26 cellular contexts compared by ENCODE assay signal in the genomic region with DNA sequence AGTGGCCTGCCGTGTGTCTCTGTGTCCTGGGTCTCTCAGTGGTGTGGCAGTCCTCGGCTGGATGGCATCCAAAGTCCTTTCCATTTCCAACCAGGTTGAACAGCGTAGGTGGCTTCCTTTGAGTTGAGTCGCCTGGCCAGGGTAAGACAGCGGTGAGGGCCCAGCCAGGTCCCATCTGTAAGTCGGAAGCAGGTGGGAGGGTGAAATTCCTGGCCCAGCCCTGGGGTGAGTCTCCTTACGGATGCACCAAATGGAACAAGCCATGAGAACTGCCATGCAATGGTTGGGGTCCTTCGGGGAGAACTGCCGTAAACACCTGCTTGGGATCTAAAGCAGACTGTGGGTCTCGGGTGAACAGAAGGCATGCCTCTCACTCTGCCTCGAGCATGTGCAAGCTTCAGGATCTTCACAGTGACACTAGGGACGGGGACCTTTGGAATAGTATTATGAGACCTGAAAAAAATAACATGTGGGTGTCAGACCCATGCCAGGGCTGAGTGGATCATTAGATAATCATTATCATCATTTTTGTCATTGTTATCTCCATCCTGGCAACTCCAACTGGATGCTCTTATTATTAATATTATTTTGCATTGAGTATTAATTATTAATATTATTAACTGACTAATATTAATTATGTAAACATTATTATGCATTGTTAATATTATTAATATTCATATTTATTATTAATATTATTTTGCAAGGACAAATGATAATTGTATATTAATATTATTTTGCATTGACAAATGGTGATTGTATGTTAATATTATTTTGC. TPM values are rescaled to one million over a fixed set of nuclear protein-coding genes. Genes with fewer than 3 reads are reported as not detected.
DNase-seq lines count a peak whose midpoint lies in the region; FAIRE-seq and TF ChIP-seq lines count a peak whose summit lies in the region.
"Had no signal": no experiment of that assay in that cellular context is flagged by ENCODE, and none has a peak within 500 bp of the region (broad histone marks: within the 10 kb centered on the region; RNA-seq: fewer than 3 reads in every experiment).

No MANE protein-coding gene starts in this region.

- H3T11ph ChIP-seq in H9 (ENCODE audit: low read length): no peak overlapping the region

- no peaks in the 10 kb centered on the region for H3K27me3 ChIP-seq in H9 (ENCODE audit: insufficient read depth, low read length)
- H3K27me3 ChIP-seq in spleen (replicated peaks in 1 of 7): peaks cover 0 to 4% (median 0%) of the 10 kb centered on the region in 7 donors
- H3K27me3 ChIP-seq: BLaER1, MG63 had no signal

- H2BK120ac ChIP-seq in H9 (ENCODE audit: low read depth, low read length, poor library complexity, severe bottlenecking): no peak overlapping the region

- no peaks in the 10 kb centered on the region for H3K79me1 ChIP-seq in H9 (ENCODE audit: insufficient read depth, low read depth, low read length, poor library complexity, severe bottlenecking)

- H3K18ac ChIP-seq in H9 (ENCODE audit: insufficient read length, low read depth, low read length): no peak overlapping the region

- H2BK5ac ChIP-seq in H9 (ENCODE audit: insufficient read length, low read length): no peak overlapping the region

- TF ChIP-seq CTCF in H9 (conservative IDR thresholded peaks at IDR 0.05) (no peak), spleen (IDR thresholded peaks at IDR 0.05 in 8 of 11, conservative IDR thresholded peaks at IDR 0.05 in 3 of 11) (no peak)

- no peak overlapping the region for H2BK20ac ChIP-seq in H9 (ENCODE audit: low read depth, low read length, poor library complexity, severe bottlenecking)

- DNase-seq in H9: no peak
- no peak for DNase-seq in frontal cortex (ENCODE audit: low spot score in 2 of 2)
- peak; percentile 39 for DNase-seq in spleen
- no peak for DNase-seq in NOMO-1 treated with dmso at 0.1 percent for 144 hours (lab: John Stamatoyannopoulos, UW; ENCODE audit: unreplicated experiment)
- no peak for DNase-seq in stimulated activated CD4-positive, alpha-beta T cell treated with anti-CD3 and anti-CD28 coated beads, Interleukin-15, amount 100 ng/mL, for 24 hours
- no peak for DNase-seq in DMS53 (lab: John Stamatoyannopoulos, UW)
- DNase-seq: ACHN; CD4-positive, alpha-beta T cell; COR-L47; DMS 273 treated with DMSO at 0.1 percent for 48 hours; DND-41; MG63; NCI-H1417; NCI-H187 treated with DMSO at 0.1 percent for 48 hours; NCI-H2107; NCI-H2227 treated with DMSO at 0.1 percent for 48 hours; NCI-H510A; NCI-H748 treated with DMSO at 0.1 percent for 48 hours; OCI-M1; SHP77 had no signal

- H3K4me1 ChIP-seq in H9 (ENCODE audit: insufficient read depth, low read length) (no peaks in the 10 kb centered on the region; the same call in 1 of the 2 replicates), spleen (peaks cover 0 to 21% (median 5%) of the 10 kb centered on the region in 6 donors)

- H3K23me2 ChIP-seq in H9 (ENCODE audit: insufficient read length, low read depth, low read length, poor library complexity, severe bottlenecking): peaks cover 3% of the 10 kb centered on the region

- no peak overlapping the region for H3K4me3 Mint-ChIP-seq in H9
- H3K4me3 Mint-ChIP-seq: CD4-positive, alpha-beta T cell had no signal

- peaks cover 8 to 16% of the 10 kb centered on the region in 2 experiments for H3K4me1 Mint-ChIP-seq in H9

- H3K27ac ChIP-seq in H9 (ENCODE audit: insufficient read length, low read depth, low read length) (no peak overlapping the region), spleen (no peak overlapping the region)
- H3K27ac ChIP-seq: BLaER1 had no signal

- H3K23ac ChIP-seq in H9 (ENCODE audit: insufficient read length, low read depth, low read length): no peak overlapping the region

- no peak overlapping the region for H4K91ac ChIP-seq in H9 (ENCODE audit: insufficient read length, low read depth, low read length)

- H3K14ac ChIP-seq in H9 (ENCODE audit: insufficient read depth, low read length): no peak overlapping the region

- H2BK12ac ChIP-seq in H9 (ENCODE audit: insufficient read length, low read depth, low read length): no peak overlapping the region

- no peak overlapping the region for H4K5ac ChIP-seq in H9 (ENCODE audit: insufficient read length, low read depth, low read length)

- no peak overlapping the region for H2BK15ac ChIP-seq in H9 (ENCODE audit: low read depth, low read length)

- no peak overlapping the region for H2AFZ ChIP-seq in H9 (ENCODE audit: low read length)

- no peak overlapping the region for H4K8ac ChIP-seq in H9 (replicated peaks; ENCODE audit: insufficient read length, low read depth, low read length)

- intact Hi-C loops in spleen (cut with DNase I; ENCODE audit: low total_unique reads): no loop called here

- peaks cover 7% of the 10 kb centered on the region for H3K9me3 ChIP-seq in H9 (ENCODE audit: control insufficient read depth, low read depth, low read length)
- H3K9me3 ChIP-seq in spleen: peaks cover 0 to 15% (median 12%) of the 10 kb centered on the region in 8 donors
- H3K9me3 ChIP-seq: MG63 had no signal

- no peak for TF ChIP-seq POLR2A in spleen (IDR thresholded peaks at IDR 0.05)

- H3K27me3 Mint-ChIP-seq in H9 (ENCODE audit: low read depth): no peaks in the 10 kb centered on the region; the same call in 1 of the 2 replicates
- H3K27me3 Mint-ChIP-seq: CD4-positive, alpha-beta T cell had no signal

- H2AK5ac ChIP-seq in H9 (ENCODE audit: insufficient read length, low read length): peak overlapping the region; percentile 38

- H3K36me3 Mint-ChIP-seq in H9 (ENCODE audit: insufficient read depth in 1 of 3, low read depth in 3 of 3): peaks cover 3 to 13% (median 10%) of the 10 kb centered on the region in 3 experiments; a peak in 6 of 7 replicates

- FAIRE-seq in TTC549 (lab: Jason Lieb, UNC) (peak; percentile 42), frontal cortex (lab: Jason Lieb, UNC) (peak; percentile 85)
- FAIRE-seq: GM12891 had no signal

- H3K36me3 ChIP-seq in spleen: no peaks in the 10 kb centered on the region
- H3K36me3 ChIP-seq: BLaER1, MG63 had no signal

- H3K79me2 ChIP-seq in H9 (ENCODE audit: insufficient read depth, low read length): no peaks in the 10 kb centered on the region

- H3K4ac ChIP-seq in H9 (ENCODE audit: low read depth, low read length): no peak overlapping the region

- H3K9ac ChIP-seq in H9 (ENCODE audit: extremely low read depth, insufficient read length, low read length): no peak overlapping the region
- H3K9ac ChIP-seq: BLaER1 had no signal

- no peak overlapping the region for H3K4me3 ChIP-seq in spleen
- H3K4me3 ChIP-seq: BLaER1, MG63 had no signal

- WGBS in H9 (ENCODE audit: extremely low coverage, insufficient read length, low lambda C conversion rate): no CpG with 5 or more reads among the region's 12 CpGs
- 88 to 95% (median 92%) methylated on average over 11 to 12 of the region's 12 CpGs for WGBS in spleen, 5 donors

- H3K56ac ChIP-seq in H9 (ENCODE audit: insufficient read length, low read depth, low read length): no peak overlapping the region

- no peaks in the 10 kb centered on the region for H4K20me1 ChIP-seq in H9 (ENCODE audit: control insufficient read depth, insufficient read depth, insufficient read length)
- H4K20me1 ChIP-seq: BLaER1 had no signal

- peaks cover 19 to 21% of the 10 kb centered on the region in 2 experiments for H3K9me3 Mint-ChIP-seq in H9
- H3K9me3 Mint-ChIP-seq: CD4-positive, alpha-beta T cell had no signal

- H3K27ac Mint-ChIP-seq in H9: no peak overlapping the region
- H3K27ac Mint-ChIP-seq: CD4-positive, alpha-beta T cell had no signal

- H3K4me2 ChIP-seq in H9 (ENCODE audit: insufficient read depth, insufficient read length, low read length): no peak overlapping the region
- H3K4me2 ChIP-seq: BLaER1 had no signal

RNA-seq across cellular contexts. Expression of a gene that starts 57.7 kb away (rescaled TPM):
- total RNA-seq in H9 (2021) (not detected in 2 replicates), frontal cortex (not detected), spleen (not detected)
- polyA plus RNA-seq in spleen: not detected
- total RNA-seq: CD4-positive, alpha-beta T cell; H4; LHCN-M2; RPMI7951 had no signal
